Comparison of ENCODE assay signal across 1 cellular context in the genomic region with DNA sequence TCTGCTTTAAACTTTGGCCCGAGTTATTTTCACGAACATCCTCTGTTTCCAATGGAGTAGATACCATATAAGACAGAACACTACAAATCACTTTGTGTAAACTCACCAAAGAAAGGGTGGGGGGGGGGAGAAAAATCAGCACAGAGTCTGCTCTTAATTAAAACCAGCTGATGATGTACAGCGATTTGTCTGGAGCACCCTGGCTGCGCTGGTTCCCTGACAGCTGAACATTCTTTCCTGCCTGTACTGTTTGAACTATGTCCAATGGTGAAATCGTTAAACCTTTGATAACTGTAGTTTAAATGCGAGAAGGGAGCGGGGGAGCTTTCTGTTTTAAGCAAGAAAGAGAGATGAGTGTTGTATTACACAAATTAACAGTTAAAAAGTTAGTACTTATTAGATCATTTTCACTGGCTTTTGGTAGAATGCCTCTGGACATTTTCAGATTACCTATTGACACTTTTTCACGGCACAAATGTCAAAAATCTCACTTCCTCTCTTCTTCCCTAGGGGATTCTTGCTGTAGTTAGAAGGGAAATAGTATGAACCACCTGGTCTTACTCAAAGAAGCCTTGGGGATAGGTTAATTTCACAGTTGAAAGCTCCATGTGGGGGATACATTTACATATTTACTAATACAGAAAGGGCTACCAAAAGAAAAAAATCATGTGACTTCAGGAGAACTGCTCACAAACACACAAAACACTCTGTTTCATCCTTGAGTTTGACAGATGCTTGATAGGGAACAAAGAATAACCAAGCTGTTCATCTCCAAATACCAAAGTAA.
TF ChIP-seq lines count a peak whose summit lies in the region.

No MANE protein-coding gene starts in this region.

TF ChIP-seq in GM12878, 131 proteins besides CTCF, POLR2A, EP300 and RAD21 (continued from another document):
- TF ChIP-seq ETV6 (conservative IDR thresholded peaks at IDR 0.05 in 1 of 2, IDR thresholded peaks at IDR 0.05 in 1 of 2; ENCODE audit: borderline replicate concordance in 1 of 2, low read depth in 1 of 2) = peak in 1 of 2 experiments; percentile 22; a peak in 1 of 4 replicates
- TF ChIP-seq EGR1 (IDR thresholded peaks at IDR 0.05; ENCODE audit: borderline replicate concordance in 1 of 2, low read depth in 2 of 2, low read length in 2 of 2) = no peak
- TF ChIP-seq SREBF1 (IDR thresholded peaks at IDR 0.05; ENCODE audit: low read length) = no peak
- TF ChIP-seq MYC (IDR thresholded peaks at IDR 0.05; ENCODE audit: insufficient read depth, insufficient read length, insufficient replicate concordance, low read length, severe bottlenecking) = no peak
- TF ChIP-seq SIN3A (IDR thresholded peaks at IDR 0.05; ENCODE audit: low read depth, low read length) = no peak
- no peak for TF ChIP-seq CHD4 (IDR thresholded peaks at IDR 0.05)
- peak; percentile 59; the same call in 1 of the 2 replicates for TF ChIP-seq MEF2A (IDR thresholded peaks at IDR 0.05; ENCODE audit: insufficient read depth, low read depth, low read length)
- peak; percentile 41; the same call in 1 of the 2 replicates for TF ChIP-seq RAD51 (IDR thresholded peaks at IDR 0.05)
- TF ChIP-seq CREM (IDR thresholded peaks at IDR 0.05; ENCODE audit: low read depth) = peak; percentile 21; the same call in 1 of the 2 replicates
